28 cellular contexts compared by ENCODE assay signal in genomic region chr19:2277138-2277537, GRCh38. TPM values are rescaled to one million over a fixed set of nuclear protein-coding genes. Genes with fewer than 3 reads are reported as not detected.
DNase-seq lines count a peak whose midpoint lies in the region; ATAC-seq and TF ChIP-seq lines count a peak whose summit lies in the region.
"Had no signal": no experiment of that assay in that cellular context is flagged by ENCODE, and none has a peak within 500 bp of the region (broad histone marks: within the 10 kb centered on the region; RNA-seq: fewer than 3 reads in every experiment).

No MANE protein-coding gene starts in this region.

- POLR2A ChIA-PET in RWPE1 (lab: Yijun Ruan, JAX; ENCODE audit: low non-redundant PET) = no interaction called here

- peak overlapping the region; percentile 49 for H3K27ac Mint-ChIP-seq in stimulated activated naive CD8-positive, alpha-beta T cell treated with anti-CD3 and anti-CD28 coated beads, Interleukin-15, Interleukin-2, amounts not matched to agents 100 ng/mL and 50 ng/mL, for 24 hours
- H3K27ac Mint-ChIP-seq in immature natural killer cell = peak overlapping the region in 5 of 6 donors; percentile 39 to 75 (median 55)
- H3K27ac Mint-ChIP-seq: activated naive CD8-positive, alpha-beta T cell treated with anti-CD3 and anti-CD28 coated beads, Interleukin-2, amount 10 ng/mL, durations not matched to agents 7 days and 5 days; dendritic cell treated with granulocyte-macrophage colony-stimulating factor and Interleukin-4, amounts not matched to agents 40 ng/mL and 50 ng/mL, for 4 days had no signal

- peaks cover 30% of the 10 kb centered on the region for H3K4me1 Mint-ChIP-seq in stimulated activated naive CD8-positive, alpha-beta T cell treated with anti-CD3 and anti-CD28 coated beads, Interleukin-15, Interleukin-2, amounts not matched to agents 100 ng/mL and 50 ng/mL, for 24 hours (ENCODE audit: low read depth)
- H3K4me1 Mint-ChIP-seq in immature natural killer cell = peaks cover 32 to 40% of the 10 kb centered on the region in 2 donors

- H3K4me3 Mint-ChIP-seq in stimulated activated naive CD8-positive, alpha-beta T cell treated with anti-CD3 and anti-CD28 coated beads, Interleukin-15, Interleukin-2, amounts not matched to agents 100 ng/mL and 50 ng/mL, for 24 hours = no peak overlapping the region
- H3K4me3 Mint-ChIP-seq in immature natural killer cell = peak overlapping the region in 1 of 5 donors; percentile 49
- H3K4me3 Mint-ChIP-seq: activated naive CD8-positive, alpha-beta T cell treated with anti-CD3 and anti-CD28 coated beads, Interleukin-2, amount 10 ng/mL, durations not matched to agents 7 days and 5 days; dendritic cell treated with granulocyte-macrophage colony-stimulating factor and Interleukin-4, amounts not matched to agents 40 ng/mL and 50 ng/mL, for 4 days had no signal

- DNase-seq in stimulated activated naive CD8-positive, alpha-beta T cell treated with anti-CD3 and anti-CD28 coated beads, Interleukin-15, Interleukin-2, amounts not matched to agents 100 U/mL and 50 U/mL, for 24 hours = no peak
- no peak for DNase-seq in RWPE1 (ENCODE audit: low spot score)
- DNase-seq in immature natural killer cell = no peak
- no peak for DNase-seq in LoVo (ENCODE audit: low spot score)
- no peak for DNase-seq in germinal center (ENCODE audit: low spot score)
- DNase-seq in activated effector memory CD4-positive, alpha-beta T cell treated with Interleukin-2 at 50 U/mL for 16 hours = no peak
- DNase-seq: activated CD4-positive, alpha-beta T cell treated with anti-CD3 and anti-CD28 coated beads for 48 hours; activated naive CD8-positive, alpha-beta T cell treated with anti-CD3 and anti-CD28 coated beads, Interleukin-2, amount 10 ng/mL, durations not matched to agents 7 days and 5 days; caudate nucleus; DMS 273 treated with DMSO at 0.1 percent for 48 hours; esophagus squamous epithelium; foreskin melanocyte; GM23248; hippocampal formation; Kasumi-1; NCI-H1694; NCI-H446 treated with DMSO at 0.1 percent for 48 hours; retina; stimulated activated CD4-positive, alpha-beta T cell treated with anti-CD3 and anti-CD28 coated beads, Interleukin-1b, Interleukin-23, amount 100 ng/mL, for 48 hours; stimulated activated CD8-positive, alpha-beta memory T cell treated with anti-CD3 and anti-CD28 coated beads, Interleukin-4, amount 100 ng/mL, for 48 hours; T-helper 9 cell had no signal

- H3K27ac ChIP-seq in RWPE1 = peak overlapping the region; percentile 94; the same call in 1 of the 2 replicates
- H3K27ac ChIP-seq: C4-2B, GM23248, HL-60, VCaP had no signal

- CTCF ChIA-PET in RWPE1 (lab: Yijun Ruan, JAX) = no interaction called here

- ATAC-seq in stimulated activated naive CD8-positive, alpha-beta T cell treated with anti-CD3 and anti-CD28 coated beads, Interleukin-15, Interleukin-2, amounts not matched to agents 100 U/mL and 50 U/mL, for 24 hours = no peak

- H3K9me3 Mint-ChIP-seq in stimulated activated naive CD8-positive, alpha-beta T cell treated with anti-CD3 and anti-CD28 coated beads, Interleukin-15, Interleukin-2, amounts not matched to agents 100 ng/mL and 50 ng/mL, for 24 hours = no peaks in the 10 kb centered on the region
- H3K9me3 Mint-ChIP-seq in immature natural killer cell = no peaks in the 10 kb centered on the region
- H3K9me3 Mint-ChIP-seq: activated naive CD8-positive, alpha-beta T cell treated with anti-CD3 and anti-CD28 coated beads, Interleukin-2, amount 10 ng/mL, durations not matched to agents 7 days and 5 days; dendritic cell treated with granulocyte-macrophage colony-stimulating factor and Interleukin-4, amounts not matched to agents 40 ng/mL and 50 ng/mL, for 4 days had no signal

- TF ChIP-seq CTCF in RWPE1 (conservative IDR thresholded peaks at IDR 0.05; ENCODE audit: low read depth) = no peak

- H3K36me3 Mint-ChIP-seq in stimulated activated naive CD8-positive, alpha-beta T cell treated with anti-CD3 and anti-CD28 coated beads, Interleukin-15, Interleukin-2, amounts not matched to agents 100 ng/mL and 50 ng/mL, for 24 hours (ENCODE audit: low read depth) = peaks cover 25% of the 10 kb centered on the region
- H3K36me3 Mint-ChIP-seq in immature natural killer cell = peaks cover 4 to 12% (median 7%) of the 10 kb centered on the region in 3 donors

- H3K27me3 Mint-ChIP-seq in stimulated activated naive CD8-positive, alpha-beta T cell treated with anti-CD3 and anti-CD28 coated beads, Interleukin-15, Interleukin-2, amounts not matched to agents 100 ng/mL and 50 ng/mL, for 24 hours = no peaks in the 10 kb centered on the region
- peaks cover 38 to 42% (median 41%) of the 10 kb centered on the region in 3 donors for H3K27me3 Mint-ChIP-seq in immature natural killer cell (ENCODE audit: low read depth in 3 of 3)
- H3K27me3 Mint-ChIP-seq: activated naive CD8-positive, alpha-beta T cell treated with anti-CD3 and anti-CD28 coated beads, Interleukin-2, amount 10 ng/mL, durations not matched to agents 7 days and 5 days; dendritic cell treated with granulocyte-macrophage colony-stimulating factor and Interleukin-4, amounts not matched to agents 40 ng/mL and 50 ng/mL, for 4 days had no signal

RNA-seq across cellular contexts. Expression of gene PEAK3, which starts 4.8 kb away (rescaled TPM):
- polyA plus RNA-seq in immature natural killer cell = 10 to 100 TPM in 1 of 3 donors, 1 to 10 TPM in 1, under 1 TPM in 1; 0.96 to 10.8 (median 2.5) TPM
- polyA plus RNA-seq: GM23248 had no signal

RNA-seq across cellular contexts. Expression of gene JSRP1, which starts 20.9 kb away (rescaled TPM):
- polyA plus RNA-seq in immature natural killer cell = under 1 TPM in 1 of 3 donors, not detected in 2; 0.94 TPM
- polyA plus RNA-seq: AG04450, GM23248, smooth muscle cell had no signal

RNA-seq across cellular contexts. Expression of gene AMH, which starts 28.0 kb away (rescaled TPM):
- polyA plus RNA-seq in immature natural killer cell = not detected
- polyA plus RNA-seq: AG04450, GM23248 had no signal

RNA-seq across cellular contexts. Expression of gene LINGO3, which starts 30.8 kb away (rescaled TPM):
- 10 to 100 TPM in 1 of 3 donors, 1 to 10 TPM in 2; 2.7 to 13.2 (median 2.7) TPM for polyA plus RNA-seq in immature natural killer cell
- polyA plus RNA-seq: AG04450, GM23248 had no signal

RNA-seq across cellular contexts. Expression of gene SF3A2, which starts 40.5 kb away (rescaled TPM):
- 10 to 100 TPM in 2 of 3 donors, 1 to 10 TPM in 1; 6.2 to 40.9 (median 11.1) TPM for polyA plus RNA-seq in immature natural killer cell
